ENCODE assay signal across 17 cellular contexts in the genomic region with DNA sequence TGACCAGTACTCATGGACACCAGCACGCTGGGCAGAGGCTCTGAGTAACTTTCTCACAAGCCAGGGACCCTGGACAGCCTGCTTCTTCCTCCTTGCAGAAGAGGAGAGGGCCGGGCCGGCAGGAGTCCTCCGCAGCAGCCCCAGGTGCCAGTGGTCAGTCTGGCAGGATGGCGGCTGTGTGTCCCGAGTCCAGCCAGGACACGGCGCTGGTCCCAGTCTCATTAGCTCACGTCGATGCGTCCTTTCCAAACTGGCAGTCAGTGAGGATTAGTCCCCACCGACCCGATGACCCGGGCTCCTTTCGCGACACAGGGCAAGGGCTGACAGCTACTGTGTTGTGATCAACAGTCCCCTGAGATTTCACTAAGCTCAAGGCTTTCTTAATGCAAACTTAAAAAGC.
DNase-seq lines count a peak whose midpoint lies in the region; ATAC-seq, FAIRE-seq and TF ChIP-seq lines count a peak whose summit lies in the region.
"Had no signal": no experiment of that assay in that cellular context is flagged by ENCODE, and none has a peak within 500 bp of the region (broad histone marks: within the 10 kb centered on the region; RNA-seq: fewer than 3 reads in every experiment).

No MANE protein-coding gene starts in this region.

- TF ChIP-seq CTCF in glutamatergic neuron (IDR thresholded peaks at IDR 0.05; ENCODE audit: partially characterized antibody, unreplicated experiment) (no peak), osteoblast (IDR thresholded peaks at IDR 0.05; ENCODE audit: extremely low read depth, low read depth, low read length) (no peak), MM.1S (IDR thresholded peaks at IDR 0.05; ENCODE audit: low read length) (no peak)

- no peak overlapping the region for H3K4me3 Mint-ChIP-seq in glutamatergic neuron (ENCODE audit: unreplicated experiment)
- H3K4me3 Mint-ChIP-seq: CD4-positive, alpha-beta memory T cell; H9 had no signal

- no peak overlapping the region for H3K9ac ChIP-seq in MM.1S (ENCODE audit: low read length)

- FAIRE-seq in HTR-8/SVneo (lab: Jason Lieb, UNC) = peak; percentile 44
- FAIRE-seq: GM12878, GM18507 had no signal

- H3K4me1 Mint-ChIP-seq in glutamatergic neuron (ENCODE audit: low read depth, unreplicated experiment) = peaks cover 10% of the 10 kb centered on the region

- H3K79me2 ChIP-seq in osteoblast (ENCODE audit: insufficient read depth, low read length) (no peaks in the 10 kb centered on the region), MM.1S (ENCODE audit: low read length) (no peaks in the 10 kb centered on the region)

- H3K27me3 ChIP-seq in osteoblast (ENCODE audit: insufficient read depth, low read length) (peaks cover 10% of the 10 kb centered on the region), MM.1S (replicated peaks; ENCODE audit: insufficient read depth, low read length) (peaks cover 89% of the 10 kb centered on the region)

- no peaks in the 10 kb centered on the region for H3K36me3 ChIP-seq in osteoblast (ENCODE audit: insufficient read depth, low read length)
- no peaks in the 10 kb centered on the region for H3K36me3 ChIP-seq in MM.1S (replicated peaks; ENCODE audit: insufficient read depth, low read length)

- peaks cover 2% of the 10 kb centered on the region for H3K9me3 Mint-ChIP-seq in glutamatergic neuron (ENCODE audit: unreplicated experiment)
- H3K9me3 Mint-ChIP-seq: H9 had no signal

- H2AFZ ChIP-seq in osteoblast (ENCODE audit: low read length) (no peak overlapping the region), MM.1S (ENCODE audit: low read length) (no peak overlapping the region)

- no peaks in the 10 kb centered on the region for H4K20me1 ChIP-seq in osteoblast (ENCODE audit: insufficient read depth, low read length)
- no peaks in the 10 kb centered on the region for H4K20me1 ChIP-seq in MM.1S (ENCODE audit: insufficient read depth, low read length)

- no peak overlapping the region for H3K27ac Mint-ChIP-seq in glutamatergic neuron (ENCODE audit: unreplicated experiment)
- H3K27ac Mint-ChIP-seq: CD4-positive, alpha-beta memory T cell; H9 had no signal

- no peak for ATAC-seq in HG03460 (IDR thresholded peaks at IDR 0.05; ENCODE audit: unreplicated experiment)
- ATAC-seq: GM12878 had no signal

- H3K9me2 ChIP-seq in MM.1S (replicated peaks; ENCODE audit: insufficient read depth, low read length) = no peaks in the 10 kb centered on the region

- H3K4me3 ChIP-seq in osteoblast (ENCODE audit: insufficient read depth, low read length) (no peak overlapping the region), MM.1S (ENCODE audit: low read length) (no peak overlapping the region)
- H3K4me3 ChIP-seq: GM12878 had no signal

- H3K4me1 ChIP-seq in osteoblast (ENCODE audit: insufficient read depth, low read length) (no peaks in the 10 kb centered on the region), MM.1S (ENCODE audit: low read length) (no peaks in the 10 kb centered on the region)

- no peak overlapping the region for H3K27ac ChIP-seq in osteoblast (ENCODE audit: low read depth, low read length)
- H3K27ac ChIP-seq in MM.1S (ENCODE audit: low read length) = no peak overlapping the region
- H3K27ac ChIP-seq: C4-2B, HL-60 had no signal

- H3K27me3 Mint-ChIP-seq in glutamatergic neuron (ENCODE audit: unreplicated experiment) = peaks cover 2% of the 10 kb centered on the region

- H3K9me3 ChIP-seq in osteoblast (ENCODE audit: low read depth, low read length) = no peaks in the 10 kb centered on the region
- no peaks in the 10 kb centered on the region for H3K9me3 ChIP-seq in MM.1S (replicated peaks; ENCODE audit: insufficient read depth, low read length)

- H3K4me2 ChIP-seq in osteoblast (ENCODE audit: insufficient read depth, low read length) (no peak overlapping the region), MM.1S (ENCODE audit: low read depth, low read length) (no peak overlapping the region)

- no peaks in the 10 kb centered on the region for H3K36me3 Mint-ChIP-seq in glutamatergic neuron (ENCODE audit: unreplicated experiment)
- H3K36me3 Mint-ChIP-seq: CD4-positive, alpha-beta memory T cell had no signal

- DNase-seq in NCI-H82 (lab: John Stamatoyannopoulos, UW) = peak; percentile 57
- no peak for DNase-seq in NCI-H82 treated with DMSO at 0.1 percent for 48 hours (lab: John Stamatoyannopoulos, UW; ENCODE audit: unreplicated experiment)
- DNase-seq in HTR-8/SVneo (ENCODE audit: insufficient read length, low spot score) = no peak
- peak; percentile 28 for DNase-seq in glutamatergic neuron
- peak; percentile 43 for DNase-seq in osteoblast (ENCODE audit: insufficient read length, low spot score, missing footprints)
- no peak for DNase-seq in MM.1S
- DNase-seq: 8988T; ACHN; CD4-positive, alpha-beta memory T cell; DMS79; H9; IMR-90 had no signal

- no peaks in the 10 kb centered on the region for H3F3A ChIP-seq in MM.1S (ENCODE audit: insufficient read depth, low read length)

Comparison
In these comparisons a context has a peak if more than half of its experiments do, and no peak if none do; other contexts are left out.
1. DNase-seq: peak in NCI-H82 (single experiment), glutamatergic neuron (single experiment) and osteoblast (single experiment); none in NCI-H82 treated with DMSO at 0.1 percent for 48 hours (single experiment), HTR-8/SVneo (single experiment) and MM.1S (single experiment).